ENCODE assay signal across 35 cellular contexts in genomic region chrX:15960237-15960636, GRCh38.
"Had no signal": no experiment of that assay in that cellular context is flagged by ENCODE, and none has a peak within 500 bp of the region (broad histone marks: within the 10 kb centered on the region; RNA-seq: fewer than 3 reads in every experiment).

No MANE protein-coding gene starts in this region.

- H3K36me3 ChIP-seq: MG63 had no signal

- H3K9me3 ChIP-seq: MG63 had no signal

- H3K4me3 ChIP-seq: MG63 had no signal

- DNase-seq: Karpas-422, Kasumi-1, MG63, MM.1S, MV-4-11, NCI-H1048, NCI-H1092, NCI-H1092 treated with DMSO at 0.1 percent for 48 hours, NCI-H1105, NCI-H1105 treated with DMSO at 0.1 percent for 48 hours, NCI-H1417, NCI-H1417 treated with DMSO at 0.1 percent for 48 hours, NCI-H1436, NCI-H1436 treated with DMSO at 0.1 percent for 48 hours, NCI-H146, NCI-H1694, NCI-H1694 treated with DMSO at 0.1 percent for 48 hours, NCI-H187, NCI-H187 treated with DMSO at 0.1 percent for 48 hours, NCI-H1930, NCI-H2029, NCI-H2029 treated with DMSO at 0.1 percent for 48 hours, NCI-H2081, NCI-H2081 treated with DMSO at 0.1 percent for 48 hours, NCI-H2107, NCI-H2171, NCI-H2171 treated with DMSO at 0.1 percent for 48 hours, NCI-H2227 treated with DMSO at 0.1 percent for 48 hours, NCI-H226, NCI-H345, NCI-H446, NCI-H446 treated with DMSO at 0.1 percent for 48 hours, NCI-H510A, NCI-H510A treated with DMSO at 0.1 percent for 48 hours, NCI-H524 had no signal
